In genomic region chr2:135004005-135004746, GRCh38 we compare ENCODE assay signal across 1 cellular context.
TF ChIP-seq lines count a peak whose summit lies in the region.

No MANE protein-coding gene starts in this region.

TF ChIP-seq in HepG2, 621 proteins besides CTCF, POLR2A, EP300 and RAD21 (continued from another document and continues in another):
- TF ChIP-seq THAP7 (CRISPR knock-in tag; IDR thresholded peaks at IDR 0.05) (peak; percentile 68; the same call in 1 of the 2 replicates), TSC22D2 (CRISPR knock-in tag; IDR thresholded peaks at IDR 0.05; ENCODE audit: borderline replicate concordance) (peak; percentile 61; the same call in 1 of the 2 replicates), HDAC6 (IDR thresholded peaks at IDR 0.05; ENCODE audit: low read depth, low read length) (no peak), FOXA3 (CRISPR knock-in tag; IDR thresholded peaks at IDR 0.05) (peak; percentile 24; the same call in 1 of the 2 replicates), ZNF652 (CRISPR knock-in tag; IDR thresholded peaks at IDR 0.05; ENCODE audit: borderline replicate concordance, low read depth) (0 out of 2 replicates have a peak, but pooled peaks have one; percentile 14), ZGPAT (CRISPR knock-in tag; IDR thresholded peaks at IDR 0.05) (peak; percentile 52; the same call in 1 of the 2 replicates), RXRB (CRISPR knock-in tag; IDR thresholded peaks at IDR 0.05; ENCODE audit: borderline replicate concordance) (peak; percentile 40; the same call in 1 of the 2 replicates), GPN1 (CRISPR knock-in tag; IDR thresholded peaks at IDR 0.05; ENCODE audit: borderline replicate concordance) (no peak), ZFP1 (CRISPR knock-in tag; IDR thresholded peaks at IDR 0.05) (0 out of 2 replicates have a peak, but pooled peaks have one; percentile 39), ZFP90 (CRISPR knock-in tag; IDR thresholded peaks at IDR 0.05; ENCODE audit: borderline replicate concordance) (no peak), KLF6 (CRISPR knock-in tag; IDR thresholded peaks at IDR 0.05) (peak; percentile 73; the same call in 1 of the 2 replicates), ZNF24 (IDR thresholded peaks at IDR 0.05) (no peak; the same call in 1 of the 2 replicates), ZNF746 (CRISPR knock-in tag; IDR thresholded peaks at IDR 0.05) (no peak), JUN (CRISPR knock-in tag; IDR thresholded peaks at IDR 0.05) (no peak), KDM3A (CRISPR knock-in tag; IDR thresholded peaks at IDR 0.05; ENCODE audit: low read depth) (peak; percentile 85; the same call in 1 of the 2 replicates), PATZ1 (CRISPR knock-in tag; IDR thresholded peaks at IDR 0.05) (peak; percentile 51), ZNF441 (CRISPR knock-in tag; IDR thresholded peaks at IDR 0.05; ENCODE audit: borderline replicate concordance) (0 out of 2 replicates have a peak, but pooled peaks have one; percentile 25), POGZ (CRISPR knock-in tag; IDR thresholded peaks at IDR 0.05) (0 out of 2 replicates have a peak, but pooled peaks have one; percentile 51), REPIN1 (CRISPR knock-in tag; IDR thresholded peaks at IDR 0.05; ENCODE audit: borderline replicate concordance, low read depth) (0 out of 2 replicates have a peak, but pooled peaks have one; percentile 24), KDM5B (CRISPR knock-in tag; IDR thresholded peaks at IDR 0.05; ENCODE audit: borderline replicate concordance) (peak; percentile 33; the same call in 1 of the 2 replicates), FOXC1 (CRISPR knock-in tag; IDR thresholded peaks at IDR 0.05; ENCODE audit: borderline replicate concordance) (no peak), TEAD2 (CRISPR knock-in tag; IDR thresholded peaks at IDR 0.05) (no peak), NFATC3 (CRISPR knock-in tag; IDR thresholded peaks at IDR 0.05) (no peak), MLXIP (CRISPR knock-in tag; IDR thresholded peaks at IDR 0.05; ENCODE audit: borderline replicate concordance) (no peak), BRCA1 (CRISPR knock-in tag; IDR thresholded peaks at IDR 0.05) (no peak), NFYB (CRISPR knock-in tag; IDR thresholded peaks at IDR 0.05) (no peak), THRA (CRISPR knock-in tag; IDR thresholded peaks at IDR 0.05; ENCODE audit: borderline replicate concordance) (peak; percentile 62; the same call in 1 of the 2 replicates), ZBTB49 (CRISPR knock-in tag; IDR thresholded peaks at IDR 0.05; ENCODE audit: borderline replicate concordance) (0 out of 2 replicates have a peak, but pooled peaks have one; percentile 31), NR2F6 (IDR thresholded peaks at IDR 0.05) (no peak), NR2F6 (CRISPR knock-in tag; IDR thresholded peaks at IDR 0.05) (0 out of 2 replicates have a peak, but pooled peaks have one; percentile 12)
- TF ChIP-seq, protein P1, sequence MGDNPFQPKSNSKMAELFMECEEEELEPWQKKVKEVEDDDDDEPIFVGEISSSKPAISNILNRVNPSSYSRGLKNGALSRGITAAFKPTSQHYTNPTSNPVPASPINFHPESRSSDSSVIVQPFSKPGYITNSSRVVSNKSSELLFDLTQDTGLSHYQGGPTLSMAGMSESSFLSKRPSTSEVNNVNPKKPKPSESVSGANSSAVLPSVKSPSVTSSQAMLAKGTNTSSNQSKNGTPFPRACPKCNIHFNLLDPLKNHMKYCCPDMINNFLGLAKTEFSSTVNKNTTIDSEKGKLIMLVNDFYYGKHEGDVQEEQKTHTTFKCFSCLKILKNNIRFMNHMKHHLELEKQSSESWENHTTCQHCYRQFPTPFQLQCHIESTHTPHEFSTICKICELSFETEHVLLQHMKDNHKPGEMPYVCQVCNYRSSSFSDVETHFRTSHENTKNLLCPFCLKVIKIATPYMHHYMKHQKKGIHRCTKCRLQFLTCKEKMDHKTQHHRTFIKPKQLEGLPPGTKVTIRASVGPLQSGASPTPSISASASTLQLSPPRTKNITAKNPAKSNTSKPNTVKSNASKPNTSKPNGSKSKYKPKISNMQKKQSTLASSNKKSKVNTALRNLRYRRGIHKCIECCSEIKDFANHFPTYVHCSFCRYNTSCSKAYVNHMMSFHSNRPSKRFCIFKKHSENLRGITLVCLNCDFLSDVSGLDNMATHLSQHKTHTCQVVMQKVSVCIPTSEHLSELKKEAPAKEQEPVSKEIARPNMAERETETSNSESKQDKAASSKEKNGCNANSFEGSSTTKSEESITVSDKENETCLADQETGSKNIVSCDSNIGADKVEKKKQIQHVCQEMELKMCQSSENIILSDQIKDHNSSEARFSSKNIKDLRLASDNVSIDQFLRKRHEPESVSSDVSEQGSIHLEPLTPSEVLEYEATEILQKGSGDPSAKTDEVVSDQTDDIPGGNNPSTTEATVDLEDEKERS (CRISPR knock-in tag; IDR thresholded peaks at IDR 0.05) = 0 out of 2 replicates have a peak, but pooled peaks have one; percentile 69
- TF ChIP-seq, protein P2, sequence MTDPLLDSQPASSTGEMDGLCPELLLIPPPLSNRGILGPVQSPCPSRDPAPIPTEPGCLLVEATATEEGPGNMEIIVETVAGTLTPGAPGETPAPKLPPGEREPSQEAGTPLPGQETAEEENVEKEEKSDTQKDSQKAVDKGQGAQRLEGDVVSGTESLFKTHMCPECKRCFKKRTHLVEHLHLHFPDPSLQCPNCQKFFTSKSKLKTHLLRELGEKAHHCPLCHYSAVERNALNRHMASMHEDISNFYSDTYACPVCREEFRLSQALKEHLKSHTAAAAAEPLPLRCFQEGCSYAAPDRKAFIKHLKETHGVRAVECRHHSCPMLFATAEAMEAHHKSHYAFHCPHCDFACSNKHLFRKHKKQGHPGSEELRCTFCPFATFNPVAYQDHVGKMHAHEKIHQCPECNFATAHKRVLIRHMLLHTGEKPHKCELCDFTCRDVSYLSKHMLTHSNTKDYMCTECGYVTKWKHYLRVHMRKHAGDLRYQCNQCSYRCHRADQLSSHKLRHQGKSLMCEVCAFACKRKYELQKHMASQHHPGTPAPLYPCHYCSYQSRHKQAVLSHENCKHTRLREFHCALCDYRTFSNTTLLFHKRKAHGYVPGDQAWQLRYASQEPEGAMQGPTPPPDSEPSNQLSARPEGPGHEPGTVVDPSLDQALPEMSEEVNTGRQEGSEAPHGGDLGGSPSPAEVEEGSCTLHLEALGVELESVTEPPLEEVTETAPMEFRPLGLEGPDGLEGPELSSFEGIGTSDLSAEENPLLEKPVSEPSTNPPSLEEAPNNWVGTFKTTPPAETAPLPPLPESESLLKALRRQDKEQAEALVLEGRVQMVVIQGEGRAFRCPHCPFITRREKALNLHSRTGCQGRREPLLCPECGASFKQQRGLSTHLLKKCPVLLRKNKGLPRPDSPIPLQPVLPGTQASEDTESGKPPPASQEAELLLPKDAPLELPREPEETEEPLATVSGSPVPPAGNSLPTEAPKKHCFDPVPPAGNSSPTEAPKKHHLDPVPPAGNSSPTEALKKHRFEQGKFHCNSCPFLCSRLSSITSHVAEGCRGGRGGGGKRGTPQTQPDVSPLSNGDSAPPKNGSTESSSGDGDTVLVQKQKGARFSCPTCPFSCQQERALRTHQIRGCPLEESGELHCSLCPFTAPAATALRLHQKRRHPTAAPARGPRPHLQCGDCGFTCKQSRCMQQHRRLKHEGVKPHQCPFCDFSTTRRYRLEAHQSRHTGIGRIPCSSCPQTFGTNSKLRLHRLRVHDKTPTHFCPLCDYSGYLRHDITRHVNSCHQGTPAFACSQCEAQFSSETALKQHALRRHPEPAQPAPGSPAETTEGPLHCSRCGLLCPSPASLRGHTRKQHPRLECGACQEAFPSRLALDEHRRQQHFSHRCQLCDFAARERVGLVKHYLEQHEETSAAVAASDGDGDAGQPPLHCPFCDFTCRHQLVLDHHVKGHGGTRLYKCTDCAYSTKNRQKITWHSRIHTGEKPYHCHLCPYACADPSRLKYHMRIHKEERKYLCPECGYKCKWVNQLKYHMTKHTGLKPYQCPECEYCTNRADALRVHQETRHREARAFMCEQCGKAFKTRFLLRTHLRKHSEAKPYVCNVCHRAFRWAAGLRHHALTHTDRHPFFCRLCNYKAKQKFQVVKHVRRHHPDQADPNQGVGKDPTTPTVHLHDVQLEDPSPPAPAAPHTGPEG (CRISPR knock-in tag; IDR thresholded peaks at IDR 0.05) = no peak
- TF ChIP-seq, protein P3, sequence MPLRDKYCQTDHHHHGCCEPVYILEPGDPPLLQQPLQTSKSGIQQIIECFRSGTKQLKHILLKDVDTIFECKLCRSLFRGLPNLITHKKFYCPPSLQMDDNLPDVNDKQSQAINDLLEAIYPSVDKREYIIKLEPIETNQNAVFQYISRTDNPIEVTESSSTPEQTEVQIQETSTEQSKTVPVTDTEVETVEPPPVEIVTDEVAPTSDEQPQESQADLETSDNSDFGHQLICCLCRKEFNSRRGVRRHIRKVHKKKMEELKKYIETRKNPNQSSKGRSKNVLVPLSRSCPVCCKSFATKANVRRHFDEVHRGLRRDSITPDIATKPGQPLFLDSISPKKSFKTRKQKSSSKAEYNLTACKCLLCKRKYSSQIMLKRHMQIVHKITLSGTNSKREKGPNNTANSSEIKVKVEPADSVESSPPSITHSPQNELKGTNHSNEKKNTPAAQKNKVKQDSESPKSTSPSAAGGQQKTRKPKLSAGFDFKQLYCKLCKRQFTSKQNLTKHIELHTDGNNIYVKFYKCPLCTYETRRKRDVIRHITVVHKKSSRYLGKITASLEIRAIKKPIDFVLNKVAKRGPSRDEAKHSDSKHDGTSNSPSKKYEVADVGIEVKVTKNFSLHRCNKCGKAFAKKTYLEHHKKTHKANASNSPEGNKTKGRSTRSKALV (CRISPR knock-in tag; IDR thresholded peaks at IDR 0.05) = no peak
